17 cellular contexts compared by ENCODE assay signal in genomic region chr6:36517408-36517807, GRCh38. TPM values are rescaled to one million over a fixed set of nuclear protein-coding genes. Genes with fewer than 3 reads are reported as not detected.
DNase-seq lines count a peak whose midpoint lies in the region; ATAC-seq, FAIRE-seq and TF ChIP-seq lines count a peak whose summit lies in the region.
"Had no signal": no experiment of that assay in that cellular context is flagged by ENCODE, and none has a peak within 500 bp of the region (broad histone marks: within the 10 kb centered on the region; RNA-seq: fewer than 3 reads in every experiment).

No MANE protein-coding gene starts in this region.

- peaks cover 6% of the 10 kb centered on the region for H3K36me3 Mint-ChIP-seq in activated naive CD8-positive, alpha-beta T cell
- peaks cover 51% of the 10 kb centered on the region for H3K36me3 Mint-ChIP-seq in activated naive CD8-positive, alpha-beta T cell treated with anti-CD3 and anti-CD28 coated beads, Interleukin-2, amount 50 U/mL, for 24 hours (ENCODE audit: low read depth)
- H3K36me3 Mint-ChIP-seq in astrocyte (ENCODE audit: low read depth, unreplicated experiment), result peaks cover 12% of the 10 kb centered on the region

- H3K9me3 ChIP-seq in Karpas-422 (ENCODE audit: low read length) (no peaks in the 10 kb centered on the region), astrocyte (ENCODE audit: insufficient read depth, low read depth, low read length) (no peaks in the 10 kb centered on the region)
- H3K9me3 ChIP-seq: BLaER1 treated with 17β-estradiol and CSF1 and Interleukin-3, amounts not matched to agents 10 nM and 100 nM; HAP-1 had no signal

- DNase-seq in activated naive CD8-positive, alpha-beta T cell treated with anti-CD3 and anti-CD28 coated beads, Interleukin-2, amount 50 U/mL, for 24 hours, result no peak
- DNase-seq in Karpas-422 (peak; percentile 51), astrocyte (ENCODE audit: low read depth) (no peak), Kasumi-1 (lab: John Stamatoyannopoulos, UW) (no peak), DMS79 (lab: John Stamatoyannopoulos, UW) (no peak)
- DNase-seq: COR-L47, GDM1, NCI-H1105 treated with DMSO at 0.1 percent for 48 hours, NCI-H1694, NCI-H2081 treated with DMSO at 0.1 percent for 48 hours, NCI-H748 treated with DMSO at 0.1 percent for 48 hours, SHP77 had no signal

- no peaks in the 10 kb centered on the region for H3K9me2 ChIP-seq in Karpas-422 (replicated peaks; ENCODE audit: insufficient read depth, low read length)

- H3K36me3 ChIP-seq in Karpas-422 (ENCODE audit: insufficient read depth, low read length) (peaks cover 59% of the 10 kb centered on the region), astrocyte (ENCODE audit: insufficient read depth, low read length) (peaks cover 34% of the 10 kb centered on the region)

- ATAC-seq in activated naive CD8-positive, alpha-beta T cell treated with anti-CD3 and anti-CD28 coated beads, Interleukin-2, amount 50 U/mL, for 24 hours, result no peak
- no peak for ATAC-seq in HG03520 (IDR thresholded peaks at IDR 0.05; ENCODE audit: unreplicated experiment)

- H3K27ac ChIP-seq in Karpas-422 (ENCODE audit: low read length) (peak overlapping the region; percentile 88), astrocyte (ENCODE audit: low read depth, low read length) (no peak overlapping the region)
- H3K27ac ChIP-seq: BLaER1 treated with 17β-estradiol and CSF1 and Interleukin-3, amounts not matched to agents 10 nM and 100 nM; SK-N-MC had no signal

- H3K4me1 ChIP-seq in Karpas-422 (ENCODE audit: low read length), result peaks cover 50% of the 10 kb centered on the region
- H3K4me1 ChIP-seq in astrocyte (ENCODE audit: insufficient read depth, low read length), result no peaks in the 10 kb centered on the region
- H3K4me1 ChIP-seq: BLaER1 treated with 17β-estradiol and CSF1 and Interleukin-3, amounts not matched to agents 10 nM and 100 nM had no signal

- peak overlapping the region; percentile 44 for H3K4me3 ChIP-seq in Karpas-422 (ENCODE audit: low read length)
- H3K4me3 ChIP-seq in astrocyte (ENCODE audit: insufficient read depth, low read depth, low read length), result no peak overlapping the region
- H3K4me3 ChIP-seq: BLaER1 treated with 17β-estradiol and CSF1 and Interleukin-3, amounts not matched to agents 10 nM and 100 nM; HAP-1; SK-N-MC had no signal

- no peak for FAIRE-seq in astrocyte (lab: Jason Lieb, UNC)

- H3K27me3 ChIP-seq in Karpas-422 (ENCODE audit: low read length), result no peaks in the 10 kb centered on the region
- H3K27me3 ChIP-seq in astrocyte (ENCODE audit: insufficient read depth, low read length), result no peaks in the 10 kb centered on the region
- H3K27me3 ChIP-seq: BLaER1 treated with 17β-estradiol and CSF1 and Interleukin-3, amounts not matched to agents 10 nM and 100 nM had no signal

- H3K9me3 Mint-ChIP-seq in activated naive CD8-positive, alpha-beta T cell (ENCODE audit: low read depth), result no peaks in the 10 kb centered on the region
- H3K9me3 Mint-ChIP-seq in activated naive CD8-positive, alpha-beta T cell treated with anti-CD3 and anti-CD28 coated beads, Interleukin-2, amount 50 U/mL, for 24 hours, result no peaks in the 10 kb centered on the region
- no peaks in the 10 kb centered on the region for H3K9me3 Mint-ChIP-seq in astrocyte (ENCODE audit: unreplicated experiment)

- peak overlapping the region; percentile 47 for H3K9ac ChIP-seq in Karpas-422 (ENCODE audit: low read length)
- no peak overlapping the region for H3K9ac ChIP-seq in astrocyte (ENCODE audit: low read length)
- H3K9ac ChIP-seq: BLaER1 treated with 17β-estradiol and CSF1 and Interleukin-3, amounts not matched to agents 10 nM and 100 nM had no signal

- H3K27ac Mint-ChIP-seq in activated naive CD8-positive, alpha-beta T cell, result peak overlapping the region; percentile 75
- no peak overlapping the region for H3K27ac Mint-ChIP-seq in activated naive CD8-positive, alpha-beta T cell treated with anti-CD3 and anti-CD28 coated beads, Interleukin-2, amount 50 U/mL, for 24 hours
- peak overlapping the region; percentile 41 for H3K27ac Mint-ChIP-seq in astrocyte (ENCODE audit: unreplicated experiment)

- no peak overlapping the region for H2AFZ ChIP-seq in Karpas-422 (ENCODE audit: low read length)
- no peak overlapping the region for H2AFZ ChIP-seq in astrocyte (ENCODE audit: low read depth, low read length)

- peak overlapping the region; percentile 69 for H3K4me2 ChIP-seq in Karpas-422 (ENCODE audit: low read depth, low read length, poor library complexity, severe bottlenecking)
- no peak overlapping the region for H3K4me2 ChIP-seq in astrocyte (ENCODE audit: low read length)
- H3K4me2 ChIP-seq: BLaER1 treated with 17β-estradiol and CSF1 and Interleukin-3, amounts not matched to agents 10 nM and 100 nM had no signal

- no peak overlapping the region for H3K4me3 Mint-ChIP-seq in activated naive CD8-positive, alpha-beta T cell
- no peak overlapping the region for H3K4me3 Mint-ChIP-seq in activated naive CD8-positive, alpha-beta T cell treated with anti-CD3 and anti-CD28 coated beads, Interleukin-2, amount 50 U/mL, for 24 hours
- no peak overlapping the region for H3K4me3 Mint-ChIP-seq in astrocyte (ENCODE audit: unreplicated experiment)

- peaks cover 54% of the 10 kb centered on the region for H3K4me1 Mint-ChIP-seq in activated naive CD8-positive, alpha-beta T cell (ENCODE audit: low read depth)
- H3K4me1 Mint-ChIP-seq in activated naive CD8-positive, alpha-beta T cell treated with anti-CD3 and anti-CD28 coated beads, Interleukin-2, amount 50 U/mL, for 24 hours, result peaks cover 43% of the 10 kb centered on the region
- no peaks in the 10 kb centered on the region for H3K4me1 Mint-ChIP-seq in astrocyte (ENCODE audit: low read depth, unreplicated experiment)

- TF ChIP-seq CTCF in astrocyte (IDR thresholded peaks at IDR 0.05; ENCODE audit: insufficient read depth, low read depth, low read length), result no peak

- H4K20me1 ChIP-seq in Karpas-422 (ENCODE audit: insufficient read depth, low read depth, low read length), result no peaks in the 10 kb centered on the region
- H4K20me1 ChIP-seq in astrocyte (ENCODE audit: insufficient read depth, low read length), result no peaks in the 10 kb centered on the region

- H3K79me2 ChIP-seq in Karpas-422 (ENCODE audit: low read length) (peaks cover 7% of the 10 kb centered on the region; the same call in 1 of the 2 replicates), astrocyte (ENCODE audit: insufficient read depth, low read length) (no peaks in the 10 kb centered on the region)

- H3K27me3 Mint-ChIP-seq in activated naive CD8-positive, alpha-beta T cell, result no peaks in the 10 kb centered on the region
- no peaks in the 10 kb centered on the region for H3K27me3 Mint-ChIP-seq in activated naive CD8-positive, alpha-beta T cell treated with anti-CD3 and anti-CD28 coated beads, Interleukin-2, amount 50 U/mL, for 24 hours
- H3K27me3 Mint-ChIP-seq in astrocyte (ENCODE audit: low read depth, unreplicated experiment), result no peaks in the 10 kb centered on the region

RNA-seq across cellular contexts. Expression of gene STK38, which starts 29.9 kb away (rescaled TPM):
- 16.8 and 31.5 TPM in 2 replicates for total RNA-seq in Karpas-422 (2014; rRNA removed; shearing (Covaris generic); ENCODE audit: low replicate concordance)
- total RNA-seq in astrocyte, result 53.9 and 54.1 TPM in 2 replicates
